In the genomic region with DNA sequence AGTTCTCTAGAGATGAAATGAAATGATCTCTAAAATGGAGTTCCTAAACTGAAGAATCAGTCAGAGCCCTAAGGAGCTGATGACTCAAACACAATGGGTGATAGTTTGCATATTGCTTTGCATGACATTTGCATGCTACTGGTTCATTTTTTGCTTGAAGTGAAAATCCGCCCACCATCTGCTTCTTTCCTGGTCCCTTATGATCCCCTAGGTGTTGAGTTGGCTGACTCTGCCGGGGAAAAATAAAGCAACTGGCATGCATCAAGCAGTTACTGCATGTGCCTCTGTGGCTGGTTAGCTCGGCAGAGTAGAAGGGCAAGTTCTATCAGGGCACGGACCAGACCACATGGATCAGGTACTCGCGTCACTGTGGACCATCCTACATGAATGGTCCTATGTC, we compare ENCODE assay signal across 1 cellular context.
TF ChIP-seq lines count a peak whose summit lies in the region.

No MANE protein-coding gene starts in this region.

TF ChIP-seq in GM23338, 12 proteins besides CTCF, POLR2A, EP300 and RAD21 (continued from another document):
- TF ChIP-seq, protein P1, sequence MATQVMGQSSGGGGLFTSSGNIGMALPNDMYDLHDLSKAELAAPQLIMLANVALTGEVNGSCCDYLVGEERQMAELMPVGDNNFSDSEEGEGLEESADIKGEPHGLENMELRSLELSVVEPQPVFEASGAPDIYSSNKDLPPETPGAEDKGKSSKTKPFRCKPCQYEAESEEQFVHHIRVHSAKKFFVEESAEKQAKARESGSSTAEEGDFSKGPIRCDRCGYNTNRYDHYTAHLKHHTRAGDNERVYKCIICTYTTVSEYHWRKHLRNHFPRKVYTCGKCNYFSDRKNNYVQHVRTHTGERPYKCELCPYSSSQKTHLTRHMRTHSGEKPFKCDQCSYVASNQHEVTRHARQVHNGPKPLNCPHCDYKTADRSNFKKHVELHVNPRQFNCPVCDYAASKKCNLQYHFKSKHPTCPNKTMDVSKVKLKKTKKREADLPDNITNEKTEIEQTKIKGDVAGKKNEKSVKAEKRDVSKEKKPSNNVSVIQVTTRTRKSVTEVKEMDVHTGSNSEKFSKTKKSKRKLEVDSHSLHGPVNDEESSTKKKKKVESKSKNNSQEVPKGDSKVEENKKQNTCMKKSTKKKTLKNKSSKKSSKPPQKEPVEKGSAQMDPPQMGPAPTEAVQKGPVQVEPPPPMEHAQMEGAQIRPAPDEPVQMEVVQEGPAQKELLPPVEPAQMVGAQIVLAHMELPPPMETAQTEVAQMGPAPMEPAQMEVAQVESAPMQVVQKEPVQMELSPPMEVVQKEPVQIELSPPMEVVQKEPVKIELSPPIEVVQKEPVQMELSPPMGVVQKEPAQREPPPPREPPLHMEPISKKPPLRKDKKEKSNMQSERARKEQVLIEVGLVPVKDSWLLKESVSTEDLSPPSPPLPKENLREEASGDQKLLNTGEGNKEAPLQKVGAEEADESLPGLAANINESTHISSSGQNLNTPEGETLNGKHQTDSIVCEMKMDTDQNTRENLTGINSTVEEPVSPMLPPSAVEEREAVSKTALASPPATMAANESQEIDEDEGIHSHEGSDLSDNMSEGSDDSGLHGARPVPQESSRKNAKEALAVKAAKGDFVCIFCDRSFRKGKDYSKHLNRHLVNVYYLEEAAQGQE (IDR thresholded peaks at IDR 0.05; ENCODE audit: unreplicated experiment): no peak
- no peak for TF ChIP-seq CREB1 (CRISPR knock-in tag; IDR thresholded peaks at IDR 0.05; ENCODE audit: low read depth)
- TF ChIP-seq, protein P2, sequence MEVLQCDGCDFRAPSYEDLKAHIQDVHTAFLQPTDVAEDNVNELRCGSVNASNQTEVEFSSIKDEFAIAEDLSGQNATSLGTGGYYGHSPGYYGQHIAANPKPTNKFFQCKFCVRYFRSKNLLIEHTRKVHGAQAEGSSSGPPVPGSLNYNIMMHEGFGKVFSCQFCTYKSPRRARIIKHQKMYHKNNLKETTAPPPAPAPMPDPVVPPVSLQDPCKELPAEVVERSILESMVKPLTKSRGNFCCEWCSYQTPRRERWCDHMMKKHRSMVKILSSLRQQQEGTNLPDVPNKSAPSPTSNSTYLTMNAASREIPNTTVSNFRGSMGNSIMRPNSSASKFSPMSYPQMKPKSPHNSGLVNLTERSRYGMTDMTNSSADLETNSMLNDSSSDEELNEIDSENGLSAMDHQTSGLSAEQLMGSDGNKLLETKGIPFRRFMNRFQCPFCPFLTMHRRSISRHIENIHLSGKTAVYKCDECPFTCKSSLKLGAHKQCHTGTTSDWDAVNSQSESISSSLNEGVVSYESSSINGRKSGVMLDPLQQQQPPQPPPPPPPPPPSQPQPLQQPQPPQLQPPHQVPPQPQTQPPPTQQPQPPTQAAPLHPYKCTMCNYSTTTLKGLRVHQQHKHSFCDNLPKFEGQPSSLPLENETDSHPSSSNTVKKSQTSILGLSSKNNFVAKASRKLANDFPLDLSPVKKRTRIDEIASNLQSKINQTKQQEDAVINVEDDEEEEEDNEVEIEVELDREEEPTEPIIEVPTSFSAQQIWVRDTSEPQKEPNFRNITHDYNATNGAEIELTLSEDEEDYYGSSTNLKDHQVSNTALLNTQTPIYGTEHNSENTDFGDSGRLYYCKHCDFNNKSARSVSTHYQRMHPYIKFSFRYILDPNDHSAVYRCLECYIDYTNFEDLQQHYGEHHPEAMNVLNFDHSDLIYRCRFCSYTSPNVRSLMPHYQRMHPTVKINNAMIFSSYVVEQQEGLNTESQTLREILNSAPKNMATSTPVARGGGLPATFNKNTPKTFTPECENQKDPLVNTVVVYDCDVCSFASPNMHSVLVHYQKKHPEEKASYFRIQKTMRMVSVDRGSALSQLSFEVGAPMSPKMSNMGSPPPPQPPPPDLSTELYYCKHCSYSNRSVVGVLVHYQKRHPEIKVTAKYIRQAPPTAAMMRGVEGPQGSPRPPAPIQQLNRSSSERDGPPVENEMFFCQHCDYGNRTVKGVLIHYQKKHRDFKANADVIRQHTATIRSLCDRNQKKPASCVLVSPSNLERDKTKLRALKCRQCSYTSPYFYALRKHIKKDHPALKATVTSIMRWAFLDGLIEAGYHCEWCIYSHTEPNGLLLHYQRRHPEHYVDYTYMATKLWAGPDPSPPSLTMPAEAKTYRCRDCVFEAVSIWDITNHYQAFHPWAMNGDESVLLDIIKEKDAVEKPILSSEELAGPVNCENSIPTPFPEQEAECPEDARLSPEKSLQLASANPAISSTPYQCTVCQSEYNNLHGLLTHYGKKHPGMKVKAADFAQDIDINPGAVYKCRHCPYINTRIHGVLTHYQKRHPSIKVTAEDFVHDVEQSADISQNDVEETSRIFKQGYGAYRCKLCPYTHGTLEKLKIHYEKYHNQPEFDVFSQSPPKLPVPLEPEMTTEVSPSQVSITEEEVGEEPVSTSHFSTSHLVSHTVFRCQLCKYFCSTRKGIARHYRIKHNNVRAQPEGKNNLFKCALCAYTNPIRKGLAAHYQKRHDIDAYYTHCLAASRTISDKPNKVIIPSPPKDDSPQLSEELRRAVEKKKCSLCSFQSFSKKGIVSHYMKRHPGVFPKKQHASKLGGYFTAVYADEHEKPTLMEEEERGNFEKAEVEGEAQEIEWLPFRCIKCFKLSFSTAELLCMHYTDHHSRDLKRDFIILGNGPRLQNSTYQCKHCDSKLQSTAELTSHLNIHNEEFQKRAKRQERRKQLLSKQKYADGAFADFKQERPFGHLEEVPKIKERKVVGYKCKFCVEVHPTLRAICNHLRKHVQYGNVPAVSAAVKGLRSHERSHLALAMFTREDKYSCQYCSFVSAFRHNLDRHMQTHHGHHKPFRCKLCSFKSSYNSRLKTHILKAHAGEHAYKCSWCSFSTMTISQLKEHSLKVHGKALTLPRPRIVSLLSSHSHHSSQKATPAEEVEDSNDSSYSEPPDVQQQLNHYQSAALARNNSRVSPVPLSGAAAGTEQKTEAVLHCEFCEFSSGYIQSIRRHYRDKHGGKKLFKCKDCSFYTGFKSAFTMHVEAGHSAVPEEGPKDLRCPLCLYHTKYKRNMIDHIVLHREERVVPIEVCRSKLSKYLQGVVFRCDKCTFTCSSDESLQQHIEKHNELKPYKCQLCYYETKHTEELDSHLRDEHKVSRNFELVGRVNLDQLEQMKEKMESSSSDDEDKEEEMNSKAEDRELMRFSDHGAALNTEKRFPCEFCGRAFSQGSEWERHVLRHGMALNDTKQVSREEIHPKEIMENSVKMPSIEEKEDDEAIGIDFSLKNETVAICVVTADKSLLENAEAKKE (CRISPR knock-in tag; IDR thresholded peaks at IDR 0.05): no peak
- TF ChIP-seq ZNF114 (CRISPR knock-in tag; IDR thresholded peaks at IDR 0.05): no peak
- TF ChIP-seq STAT1 (IDR thresholded peaks at IDR 0.05; ENCODE audit: unreplicated experiment): no peak
- TF ChIP-seq, protein P3, sequence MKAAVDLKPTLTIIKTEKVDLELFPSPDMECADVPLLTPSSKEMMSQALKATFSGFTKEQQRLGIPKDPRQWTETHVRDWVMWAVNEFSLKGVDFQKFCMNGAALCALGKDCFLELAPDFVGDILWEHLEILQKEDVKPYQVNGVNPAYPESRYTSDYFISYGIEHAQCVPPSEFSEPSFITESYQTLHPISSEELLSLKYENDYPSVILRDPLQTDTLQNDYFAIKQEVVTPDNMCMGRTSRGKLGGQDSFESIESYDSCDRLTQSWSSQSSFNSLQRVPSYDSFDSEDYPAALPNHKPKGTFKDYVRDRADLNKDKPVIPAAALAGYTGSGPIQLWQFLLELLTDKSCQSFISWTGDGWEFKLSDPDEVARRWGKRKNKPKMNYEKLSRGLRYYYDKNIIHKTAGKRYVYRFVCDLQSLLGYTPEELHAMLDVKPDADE (IDR thresholded peaks at IDR 0.05): no peak
- TF ChIP-seq JUNB (IDR thresholded peaks at IDR 0.05; ENCODE audit: unreplicated experiment): no peak
- TF ChIP-seq POLR2AphosphoS5 (IDR thresholded peaks at IDR 0.05; ENCODE audit: low read depth): no peak
- no peak for TF ChIP-seq ZNF331 (CRISPR knock-in tag; IDR thresholded peaks at IDR 0.05; ENCODE audit: low read depth)
- no peak for TF ChIP-seq NANOG (IDR thresholded peaks at IDR 0.05; ENCODE audit: borderline replicate concordance)
